ENCODE assay signal across 8 cellular contexts in genomic region chr1:150272379-150272840, GRCh38. TPM values are rescaled to one million over a fixed set of nuclear protein-coding genes. Genes with fewer than 3 reads are reported as not detected.
A peak's percentile ranks its signal among the peaks of the same experiment; 100 is the strongest.
DNase-seq lines count a peak whose midpoint lies in the region; ATAC-seq and TF ChIP-seq lines count a peak whose summit lies in the region.

C1orf54 (plus strand) TSS chr1:150272790; CDS start chr1:150272818, 28 bp downstream.

- H3K79me1 ChIP-seq in trophoblast cell (ENCODE audit: low read length): peaks cover 5% of the 10 kb centered on the region

- H3K27me3 Mint-ChIP-seq in activated T-helper 17 cell treated with anti-CD3 and anti-CD28 coated beads, Interleukin-2, amount 50 U/mL, for 72 hours: no peaks in the 10 kb centered on the region

- no peaks in the 10 kb centered on the region for H3K27me3 ChIP-seq in H7 (ENCODE audit: control insufficient read depth, insufficient read depth, low read length)
- no peaks in the 10 kb centered on the region for H3K27me3 ChIP-seq in skeletal muscle satellite cell (ENCODE audit: control insufficient read depth, insufficient read depth, low read length)
- H3K27me3 ChIP-seq in trophoblast cell (ENCODE audit: insufficient read depth, low read length): no peaks in the 10 kb centered on the region
- no peaks in the 10 kb centered on the region for H3K27me3 ChIP-seq in Peyer's patch

- H3K27ac Mint-ChIP-seq in activated T-helper 17 cell treated with anti-CD3 and anti-CD28 coated beads, Interleukin-2, amount 50 U/mL, for 72 hours: peak within 1 kb of the TSS; percentile 1

- peaks cover 19% of the 10 kb centered on the region for H3K36me3 Mint-ChIP-seq in activated T-helper 17 cell treated with anti-CD3 and anti-CD28 coated beads, Interleukin-2, amount 50 U/mL, for 72 hours (ENCODE audit: low read depth)

- no peak within 1 kb of the TSS for H3K14ac ChIP-seq in trophoblast cell (ENCODE audit: low read length)

- no peak within 1 kb of the TSS for H3K23ac ChIP-seq in trophoblast cell (ENCODE audit: low read length)

- no CpG with 5 or more reads among the region's 5 CpGs for WGBS in trophoblast cell (ENCODE audit: extremely low coverage, insufficient coverage, insufficient read length)
- WGBS in lower leg skin, 2 donors: 49 to 52% methylated on average over 5 of the region's 5 CpGs

- no peak within 1 kb of the TSS for H4K8ac ChIP-seq in trophoblast cell (ENCODE audit: low read depth, low read length)

- H2BK5ac ChIP-seq in trophoblast cell (ENCODE audit: low read depth, low read length, poor library complexity): no peak within 1 kb of the TSS

- peaks cover 11% of the 10 kb centered on the region for H3K4me1 Mint-ChIP-seq in activated T-helper 17 cell treated with anti-CD3 and anti-CD28 coated beads, Interleukin-2, amount 50 U/mL, for 72 hours

- no peak within 1 kb of the TSS for H3K18ac ChIP-seq in trophoblast cell (ENCODE audit: low read length)

- H3K4me3 ChIP-seq in H7 (ENCODE audit: insufficient read depth, low read depth, low read length) (no peak within 1 kb of the TSS), skeletal muscle satellite cell (ENCODE audit: low read length) (peak within 1 kb of the TSS; percentile 2), trophoblast cell (ENCODE audit: low read depth, low read length) (no peak within 1 kb of the TSS), lower leg skin (ENCODE audit: low read depth, poor library complexity, severe bottlenecking) (no peak within 1 kb of the TSS), Peyer's patch (peak within 1 kb of the TSS in 1 of 4 donors; percentile 9)

- H3K4me1 ChIP-seq in skeletal muscle satellite cell (ENCODE audit: control insufficient read depth, insufficient read depth, low read length) (peaks cover 17% of the 10 kb centered on the region), trophoblast cell (ENCODE audit: control insufficient read depth in 1 of 2, insufficient read depth in 2 of 2, low read length in 2 of 2) (peaks cover 5 to 6% of the 10 kb centered on the region in 2 experiments), Peyer's patch (peaks cover 0 to 18% (median 9%) of the 10 kb centered on the region in 4 donors)

- no peak for TF ChIP-seq POLR2A in lower leg skin (IDR thresholded peaks at IDR 0.05)
- TF ChIP-seq POLR2A in Peyer's patch (IDR thresholded peaks at IDR 0.05): no peak

- H4K12ac ChIP-seq in trophoblast cell (ENCODE audit: low read depth, low read length): no peak within 1 kb of the TSS

- peaks cover 10% of the 10 kb centered on the region for H3K79me2 ChIP-seq in trophoblast cell (ENCODE audit: control insufficient read depth, insufficient read depth, low read length, poor library complexity)

- no peak within 1 kb of the TSS for H2BK120ac ChIP-seq in trophoblast cell (ENCODE audit: insufficient read depth, low read length, poor library complexity)

- ATAC-seq in activated T-helper 17 cell treated with anti-CD3 and anti-CD28 coated beads, Interleukin-2, amount 50 U/mL, for 72 hours (replicated peaks): no peak
- ATAC-seq in left ventricle myocardium superior: peak; percentile 42

- H3K27ac ChIP-seq in trophoblast cell (ENCODE audit: low read depth, low read length): no peak within 1 kb of the TSS
- H3K27ac ChIP-seq in Peyer's patch: peak within 1 kb of the TSS in 2 of 4 donors; percentile 26 to 27

- H3K4me3 Mint-ChIP-seq in activated T-helper 17 cell treated with anti-CD3 and anti-CD28 coated beads, Interleukin-2, amount 50 U/mL, for 72 hours: no peak within 1 kb of the TSS

- no peaks in the 10 kb centered on the region for H3K9me3 Mint-ChIP-seq in activated T-helper 17 cell treated with anti-CD3 and anti-CD28 coated beads, Interleukin-2, amount 50 U/mL, for 72 hours

- H3K9ac ChIP-seq in skeletal muscle satellite cell (ENCODE audit: low read depth, low read length) (peak within 1 kb of the TSS; percentile 54), trophoblast cell (ENCODE audit: low read length) (no peak within 1 kb of the TSS)

- no peaks in the 10 kb centered on the region for H3K36me3 ChIP-seq in H7 (replicated peaks; ENCODE audit: control insufficient read depth, insufficient read depth, low read length)
- H3K36me3 ChIP-seq in skeletal muscle satellite cell (ENCODE audit: insufficient read depth, low read length): no peaks in the 10 kb centered on the region
- no peaks in the 10 kb centered on the region for H3K36me3 ChIP-seq in trophoblast cell (ENCODE audit: control insufficient read depth in 1 of 2, insufficient read depth in 2 of 2, low read length in 2 of 2)
- peaks cover 0 to 1% (median 0%) of the 10 kb centered on the region in 3 donors for H3K36me3 ChIP-seq in Peyer's patch

- TF ChIP-seq CTCF in lower leg skin (IDR thresholded peaks at IDR 0.05) (no peak), Peyer's patch (IDR thresholded peaks at IDR 0.05) (no peak)

- no peak within 1 kb of the TSS for H4K91ac ChIP-seq in trophoblast cell (ENCODE audit: low read depth, low read length)

- H3K4me2 ChIP-seq in skeletal muscle satellite cell (ENCODE audit: low read length): peak within 1 kb of the TSS; percentile 19
- H3K4me2 ChIP-seq in trophoblast cell (ENCODE audit: low read length): no peak within 1 kb of the TSS

- H3K9me3 ChIP-seq in skeletal muscle satellite cell (replicated peaks; ENCODE audit: low read length) (no peaks in the 10 kb centered on the region), trophoblast cell (ENCODE audit: insufficient read depth, low read depth, low read length) (no peaks in the 10 kb centered on the region), Peyer's patch (no peaks in the 10 kb centered on the region)

- intact Hi-C loops in left ventricle myocardium superior (cut with micrococcal nuclease): no loop called here
- intact Hi-C loops in lower leg skin (cut with DNase I; ENCODE audit: low total_unique reads): no loop called here

- DNase-seq in H7 (peak; percentile 88), left ventricle myocardium superior (peak; percentile 79), NCI-H510A (lab: John Stamatoyannopoulos, UW) (no peak), trophoblast cell (no peak), lower leg skin (ENCODE audit: low spot score in 2 of 2) (no peak), Peyer's patch (no peak)

- no peak within 1 kb of the TSS for H2BK12ac ChIP-seq in trophoblast cell (ENCODE audit: low read length)

- H2AFZ ChIP-seq in trophoblast cell (ENCODE audit: insufficient read depth, low read length, poor library complexity): no peak within 1 kb of the TSS

- no peak within 1 kb of the TSS for H2AK5ac ChIP-seq in trophoblast cell (ENCODE audit: low read length)

- H3K4ac ChIP-seq in trophoblast cell (ENCODE audit: low read depth, low read length): no peak within 1 kb of the TSS

RNA-seq across cellular contexts. Expression of gene C1orf54, which starts in this region (rescaled TPM):
- 5.0 and 15.6 TPM in 2 replicates for total RNA-seq in H7 (2014; rRNA removed; shearing (Covaris generic))
- total RNA-seq in activated T-helper 17 cell treated with anti-CD3 and anti-CD28 coated beads, Interleukin-2, amount 50 U/mL, for 72 hours: 1 to 10 TPM; 1.4 to 3.6 TPM
- 9.8 TPM for total RNA-seq in left ventricle myocardium superior
- total RNA-seq in skeletal muscle satellite cell (2012; rRNA removed): 7.9 and 10.7 TPM in 2 replicates
- 1.8 and 2.0 TPM in 2 replicates for polyA plus RNA-seq in trophoblast cell (2013)
- 1 to 10 TPM in 2 of 4 donors, under 1 TPM in 1, not detected in 1; 0.46 to 3.4 (median 3.4) TPM for total RNA-seq in lower leg skin
- total RNA-seq in Peyer's patch: 10 to 100 TPM in 1 of 4 donors, 1 to 10 TPM in 1, not detected in 2; 3.6 to 17.3 TPM

Comparison
In these comparisons a context has a peak if more than half of its experiments do, and no peak if none do; other contexts are left out.
1. DNase-seq: peak in H7 (single experiment) and left ventricle myocardium superior (single experiment); none in NCI-H510A (single experiment), trophoblast cell (0 of 2), lower leg skin (0 of 2) and Peyer's patch (0 of 3).